Comparison of ENCODE assay signal across 8 cellular contexts in the genomic region with DNA sequence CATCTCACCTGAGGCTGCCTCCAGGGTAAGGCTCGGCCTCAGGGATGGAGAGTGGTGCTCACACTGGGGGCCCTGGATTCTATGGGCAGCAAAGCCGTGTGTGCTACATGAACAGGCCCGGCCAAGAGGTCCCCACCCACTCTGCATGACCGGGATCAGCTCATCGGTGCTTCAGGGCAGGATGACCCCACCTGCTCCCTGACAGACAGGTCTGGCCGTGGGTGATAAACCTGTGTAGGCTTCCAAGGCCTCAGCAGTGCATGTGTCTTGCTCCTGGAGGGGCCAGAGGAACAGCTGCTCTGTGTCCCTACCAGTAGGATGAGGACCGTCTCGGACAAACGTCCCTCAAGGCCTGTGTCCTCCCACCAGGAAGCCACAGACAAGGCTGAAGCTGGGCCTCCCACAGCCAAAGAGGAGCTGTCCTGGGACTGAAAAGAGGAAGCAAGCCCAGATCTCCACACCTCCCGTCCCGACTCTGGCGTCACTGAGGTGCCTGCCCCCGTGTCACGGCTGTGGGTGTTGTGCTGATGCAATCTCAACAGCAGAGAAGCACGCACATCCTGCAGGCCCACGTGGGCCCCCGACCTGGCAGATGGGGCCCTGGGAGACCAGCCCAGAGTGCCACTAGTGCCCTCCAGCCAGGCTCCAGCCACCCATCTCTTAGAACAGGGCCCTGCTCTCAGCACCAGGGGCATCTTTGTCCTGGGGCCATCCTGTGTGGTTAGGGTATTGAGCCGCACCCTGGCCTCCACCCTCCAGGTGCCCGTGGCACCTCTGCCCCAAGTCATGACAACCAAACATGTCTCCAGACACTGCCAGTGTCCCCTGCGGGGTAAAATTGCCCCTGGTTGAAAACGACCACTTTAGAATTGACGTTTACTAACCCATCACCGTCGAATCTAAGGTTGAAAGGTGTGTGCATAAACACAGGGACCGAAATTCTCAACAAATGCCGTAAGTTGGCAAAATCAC.
DNase-seq lines count a peak whose midpoint lies in the region; ATAC-seq and TF ChIP-seq lines count a peak whose summit lies in the region.
"Not testable (repeated sequence)": the region's sequence is repeated elsewhere in the genome, so short reads cannot be mapped to it uniquely, and the experiment has no call there.

No MANE protein-coding gene starts in this region.

- H3K27me3 ChIP-seq in adrenal gland, uterus: not testable (repeated sequence)

- not testable (repeated sequence) for TF ChIP-seq POLR2A in adrenal gland (IDR thresholded peaks at IDR 0.05); uterus (IDR thresholded peaks at IDR 0.05)

- not testable (repeated sequence) for H3K9me3 ChIP-seq in adrenal gland (replicated peaks in 1 of 3); uterus

- not testable (repeated sequence) for H3K36me3 ChIP-seq in adrenal gland (replicated peaks in 1 of 2); uterus

- H3K9me3 Mint-ChIP-seq in activated CD8-positive, alpha-beta T cell treated with anti-CD3 and anti-CD28 coated beads, Interleukin-2, amount 10 ng/mL, durations not matched to agents 7 days and 5 days (ENCODE audit: insufficient read depth) = not testable (repeated sequence)

- CTCF ChIA-PET in activated CD8-positive, alpha-beta T cell treated with anti-CD3 and anti-CD28 coated beads, Interleukin-2, amount 10 ng/mL, durations not matched to agents 7 days and 5 days (lab: Charles Lee) = not testable (repeated sequence)

- not testable (repeated sequence) for H3K4me1 ChIP-seq in adrenal gland (replicated peaks in 1 of 2); uterus

- H3K27ac ChIP-seq in adrenal gland = peak overlapping the region in 1 of 5 donors; percentile 10
- not testable (repeated sequence) for H3K27ac ChIP-seq in uterus

- ATAC-seq in GM18909 (IDR thresholded peaks at IDR 0.05; ENCODE audit: poor library complexity, unreplicated experiment) = peak; percentile 80
- peak; percentile 88 for ATAC-seq in HG02759 (IDR thresholded peaks at IDR 0.05; ENCODE audit: unreplicated experiment)
- ATAC-seq in activated CD8-positive, alpha-beta T cell treated with anti-CD3 and anti-CD28 coated beads, Interleukin-2, amount 10 ng/mL, durations not matched to agents 7 days and 5 days = peak; percentile 94
- ATAC-seq in left lobe of liver = peak; percentile 44

- TF ChIP-seq CTCF in adrenal gland (IDR thresholded peaks at IDR 0.05); uterus (IDR thresholded peaks at IDR 0.05): not testable (repeated sequence)

- 73% methylated on average over 23 of the region's 26 CpGs; no CpG with 5 or more reads in 3 of the 4 donors for WGBS in adrenal gland, 4 donors

- peak overlapping the region; percentile 61 for H3K27ac Mint-ChIP-seq in activated CD8-positive, alpha-beta T cell treated with anti-CD3 and anti-CD28 coated beads, Interleukin-2, amount 10 ng/mL, durations not matched to agents 7 days and 5 days

- not testable (repeated sequence) for H3K4me3 ChIP-seq in adrenal gland, uterus

- not testable (repeated sequence) for H3K36me3 Mint-ChIP-seq in activated CD8-positive, alpha-beta T cell treated with anti-CD3 and anti-CD28 coated beads, Interleukin-2, amount 10 ng/mL, durations not matched to agents 7 days and 5 days (ENCODE audit: low read depth)

- DNase-seq in KBM-7 (peak; percentile 93), adrenal gland (peak in 5 of 7 donors; percentile 12 to 82 (median 39)), uterus (peak; percentile 28 to 33)
- DNase-seq in activated CD8-positive, alpha-beta T cell treated with anti-CD3 and anti-CD28 coated beads, Interleukin-2, amount 10 ng/mL, durations not matched to agents 7 days and 5 days = peak; percentile 80
- not testable (repeated sequence) for DNase-seq in left lobe of liver (ENCODE audit: low spot score)
- DNase-seq in stimulated activated CD4-positive, alpha-beta T cell treated with anti-CD3 and anti-CD28 coated beads, Interleukin-2, amount 100 ng/mL, for 24 hours = peak; percentile 54 to 65

- POLR2A ChIA-PET in activated CD8-positive, alpha-beta T cell treated with anti-CD3 and anti-CD28 coated beads, Interleukin-2, amount 10 ng/mL, durations not matched to agents 7 days and 5 days (lab: Charles Lee) = not testable (repeated sequence)

- in situ Hi-C loops in KBM-7 (cut with MboI; ENCODE audit: low pct_unique_long_range_greater_than_20kb, low sequenced_read_pairs) = not testable (repeated sequence)

- not testable (repeated sequence) for H3K4me3 Mint-ChIP-seq in activated CD8-positive, alpha-beta T cell treated with anti-CD3 and anti-CD28 coated beads, Interleukin-2, amount 10 ng/mL, durations not matched to agents 7 days and 5 days

- not testable (repeated sequence) for H3K27me3 Mint-ChIP-seq in activated CD8-positive, alpha-beta T cell treated with anti-CD3 and anti-CD28 coated beads, Interleukin-2, amount 10 ng/mL, durations not matched to agents 7 days and 5 days (ENCODE audit: low read depth)

- intact Hi-C loops in adrenal gland (cut with DNase I); uterus (cut with DNase I; ENCODE audit: low total_unique reads): not testable (repeated sequence)

- not testable (repeated sequence) for H3K4me1 Mint-ChIP-seq in activated CD8-positive, alpha-beta T cell treated with anti-CD3 and anti-CD28 coated beads, Interleukin-2, amount 10 ng/mL, durations not matched to agents 7 days and 5 days (ENCODE audit: low read depth)

Comparison
In these comparisons a context has a peak if more than half of its experiments do, and no peak if none do; other contexts are left out.
1. ATAC-seq: peak in every context shown above with its lines; median percentile 94 in activated CD8-positive, alpha-beta T cell treated with anti-CD3 and anti-CD28 coated beads, Interleukin-2, amount 10 ng/mL, durations not matched to agents 7 days and 5 days; 88 in HG02759; 80 in GM18909; 44 in left lobe of liver.